Comparison of ENCODE assay signal across 15 cellular contexts in the genomic region with DNA sequence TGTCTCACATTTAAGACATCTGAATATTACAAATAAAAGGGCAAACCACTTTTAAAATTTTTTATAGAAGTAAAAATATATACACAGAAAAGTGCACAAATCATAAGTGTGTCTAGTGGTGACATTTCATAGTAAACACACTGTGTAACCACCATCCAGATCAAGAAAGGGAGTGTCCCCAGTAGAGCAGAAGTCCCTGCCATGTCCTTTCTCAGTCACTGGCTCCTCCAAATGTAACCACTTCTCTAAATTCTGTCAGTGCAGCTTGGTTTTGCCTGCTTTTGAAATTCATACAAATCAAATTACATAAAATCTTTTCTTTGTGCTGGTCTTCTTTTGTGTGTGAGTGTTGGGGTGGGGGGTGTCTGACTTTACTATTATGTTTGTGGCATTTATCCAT.
"Had no signal": no experiment of that assay in that cellular context is flagged by ENCODE, and none has a peak within 500 bp of the region (broad histone marks: within the 10 kb centered on the region; RNA-seq: fewer than 3 reads in every experiment).

No MANE protein-coding gene starts in this region.

- H3K4me1 Mint-ChIP-seq: activated CD4-positive, alpha-beta memory T cell treated with anti-CD3 and anti-CD28 coated beads, Interleukin-2, amount 10 ng/mL, durations not matched to agents 7 days and 5 days; activated CD4-positive, alpha-beta T cell treated with anti-CD3 and anti-CD28 coated beads for 36 hours; immature natural killer cell; nephron; stimulated activated effector memory CD8-positive, alpha-beta T cell treated with anti-CD3 and anti-CD28 coated beads, Interleukin-12 subunit alpha, Interleukin-12 subunit beta, amount 100 ng/mL, for 72 hours had no signal

- H3K27ac ChIP-seq: cardiac muscle cell, foreskin keratinocyte, prostate gland, right lobe of liver, transverse colon, VCaP had no signal

- H3K27ac Mint-ChIP-seq: activated CD4-positive, alpha-beta memory T cell treated with anti-CD3 and anti-CD28 coated beads, Interleukin-2, amount 10 ng/mL, durations not matched to agents 7 days and 5 days; activated CD4-positive, alpha-beta T cell treated with anti-CD3 and anti-CD28 coated beads for 36 hours; activated naive CD4-positive, alpha-beta T cell treated with anti-CD3 and anti-CD28 coated beads for 36 hours; immature natural killer cell; nephron; stimulated activated effector memory CD8-positive, alpha-beta T cell treated with anti-CD3 and anti-CD28 coated beads, Interleukin-12 subunit alpha, Interleukin-12 subunit beta, amount 100 ng/mL, for 72 hours had no signal

- H3K27me3 Mint-ChIP-seq: activated CD4-positive, alpha-beta T cell treated with anti-CD3 and anti-CD28 coated beads for 36 hours had no signal

- ATAC-seq: activated CD4-positive, alpha-beta T cell treated with anti-CD3 and anti-CD28 coated beads for 36 hours; foreskin keratinocyte; right lobe of liver; stimulated activated effector memory CD8-positive, alpha-beta T cell treated with anti-CD3 and anti-CD28 coated beads, Interleukin-12 subunit alpha, Interleukin-12 subunit beta, amount 100 ng/mL, for 72 hours had no signal

- H3K4me3 ChIP-seq: cardiac muscle cell, lung, prostate gland, right lobe of liver, transverse colon had no signal

- H3K9me3 Mint-ChIP-seq: activated CD4-positive, alpha-beta memory T cell treated with anti-CD3 and anti-CD28 coated beads, Interleukin-2, amount 10 ng/mL, durations not matched to agents 7 days and 5 days; activated naive CD4-positive, alpha-beta T cell treated with anti-CD3 and anti-CD28 coated beads for 36 hours; immature natural killer cell; nephron; stimulated activated effector memory CD8-positive, alpha-beta T cell treated with anti-CD3 and anti-CD28 coated beads, Interleukin-12 subunit alpha, Interleukin-12 subunit beta, amount 100 ng/mL, for 72 hours had no signal

- DNase-seq: activated CD4-positive, alpha-beta memory T cell treated with anti-CD3 and anti-CD28 coated beads, Interleukin-2, amount 10 ng/mL, durations not matched to agents 7 days and 5 days; activated CD4-positive, alpha-beta T cell treated with anti-CD3 and anti-CD28 coated beads for 36 hours; activated naive CD4-positive, alpha-beta T cell treated with anti-CD3 and anti-CD28 coated beads for 36 hours; foreskin keratinocyte; immature natural killer cell; occipital lobe; right lobe of liver; T-helper 9 cell; transverse colon had no signal

- H3K27me3 ChIP-seq: cardiac muscle cell, right lobe of liver, transverse colon had no signal

- H3K9me3 ChIP-seq: prostate gland, right lobe of liver, transverse colon had no signal

- H3K4me1 ChIP-seq: foreskin keratinocyte, prostate gland, right lobe of liver, transverse colon had no signal

- H3K36me3 ChIP-seq: cardiac muscle cell, prostate gland, right lobe of liver, transverse colon had no signal

- H3K36me3 Mint-ChIP-seq: immature natural killer cell; stimulated activated effector memory CD8-positive, alpha-beta T cell treated with anti-CD3 and anti-CD28 coated beads, Interleukin-12 subunit alpha, Interleukin-12 subunit beta, amount 100 ng/mL, for 72 hours had no signal

- H3K4me3 Mint-ChIP-seq: activated CD4-positive, alpha-beta memory T cell treated with anti-CD3 and anti-CD28 coated beads, Interleukin-2, amount 10 ng/mL, durations not matched to agents 7 days and 5 days; activated CD4-positive, alpha-beta T cell treated with anti-CD3 and anti-CD28 coated beads for 36 hours; activated naive CD4-positive, alpha-beta T cell treated with anti-CD3 and anti-CD28 coated beads for 36 hours; immature natural killer cell; nephron; stimulated activated effector memory CD8-positive, alpha-beta T cell treated with anti-CD3 and anti-CD28 coated beads, Interleukin-12 subunit alpha, Interleukin-12 subunit beta, amount 100 ng/mL, for 72 hours had no signal
